8 cellular contexts compared by ENCODE assay signal in genomic region chr3:51974963-51975856, GRCh38. TPM values are rescaled to one million over a fixed set of nuclear protein-coding genes. Genes with fewer than 3 reads are reported as not detected.
DNase-seq lines count a peak whose midpoint lies in the region; ATAC-seq and TF ChIP-seq lines count a peak whose summit lies in the region.

Gene ABHD14A (plus strand): TSS chr3:51975064. CDS start chr3:51975136, 72 bp downstream.

- H2AK9ac ChIP-seq in IMR-90 (replicated peaks; ENCODE audit: low read depth, low read length, poor library complexity), result peak within 1 kb of the TSS; percentile 71

- peak within 1 kb of the TSS; percentile 90 to 98 for H4K8ac ChIP-seq in IMR-90 (ENCODE audit: low read depth in 2 of 2, low read length in 2 of 2)

- no peak for TF ChIP-seq CTCF in CD4-positive, alpha-beta T cell (IDR thresholded peaks at IDR 0.05)
- TF ChIP-seq CTCF in IMR-90 (conservative IDR thresholded peaks at IDR 0.05; ENCODE audit: low read depth, low read length) (no peak), SU-DHL-6 (IDR thresholded peaks at IDR 0.05; ENCODE audit: insufficient read depth, low read length, poor library complexity, severe bottlenecking) (no peak), adrenal gland (IDR thresholded peaks at IDR 0.05) (no peak), heart right ventricle (IDR thresholded peaks at IDR 0.05) (peak in 2 of 9 donors; percentile 7 to 8), vagina (IDR thresholded peaks at IDR 0.05) (no peak)

- dilution Hi-C loops in IMR-90 (cut with HindIII; ENCODE audit: low sequenced_read_pairs, unreplicated experiment), result no loop called here

- H3K9ac ChIP-seq in IMR-90 (ENCODE audit: low read depth, low read length), result peak within 1 kb of the TSS; percentile 61
- peak within 1 kb of the TSS; percentile 79 for H3K9ac ChIP-seq in SU-DHL-6 (ENCODE audit: low read length)

- H3K14ac ChIP-seq in IMR-90 (replicated peaks; ENCODE audit: low read depth, low read length), result peak within 1 kb of the TSS; percentile 92

- H3K9me3 Mint-ChIP-seq in CD4-positive, alpha-beta T cell, result no peaks in the 10 kb centered on the region

- peaks cover 12% of the 10 kb centered on the region for H3K9me1 ChIP-seq in IMR-90 (ENCODE audit: insufficient read depth, low read length)

- H3K23ac ChIP-seq in IMR-90 (ENCODE audit: low read depth, low read length), result peak within 1 kb of the TSS; percentile 97

- peak within 1 kb of the TSS; percentile 92 for H3K27ac Mint-ChIP-seq in CD4-positive, alpha-beta T cell

- H3K4ac ChIP-seq in IMR-90 (ENCODE audit: low read depth, low read length), result peak within 1 kb of the TSS; percentile 95

- peak within 1 kb of the TSS; percentile 68 for H2BK120ac ChIP-seq in IMR-90 (ENCODE audit: low read depth, low read length)

- peak within 1 kb of the TSS; percentile 68 for H3K4me3 ChIP-seq in IMR-90 (ENCODE audit: insufficient read depth, low read depth, low read length)
- H3K4me3 ChIP-seq in SU-DHL-6 (ENCODE audit: insufficient read depth, low read length, poor library complexity, severe bottlenecking), result peak within 1 kb of the TSS; percentile 71
- peak within 1 kb of the TSS in 3 of 4 donors; percentile 20 to 53 (median 49) for H3K4me3 ChIP-seq in adrenal gland
- H3K4me3 ChIP-seq in heart right ventricle, result peak within 1 kb of the TSS; percentile 46 to 87 (median 68)
- peak within 1 kb of the TSS; percentile 61 to 81 for H3K4me3 ChIP-seq in vagina

- peak within 1 kb of the TSS; percentile 70 for H2BK5ac ChIP-seq in IMR-90 (ENCODE audit: low read depth, low read length, poor library complexity, severe bottlenecking)

- H2AFZ ChIP-seq in IMR-90 (replicated peaks; ENCODE audit: low read length, poor library complexity) (peak within 1 kb of the TSS; percentile 97), SU-DHL-6 (ENCODE audit: low read depth, low read length, severe bottlenecking) (peak within 1 kb of the TSS; percentile 48)

- H3K36me3 ChIP-seq in IMR-90 (ENCODE audit: control insufficient read depth, insufficient read depth, low read length), result no peaks in the 10 kb centered on the region
- no peaks in the 10 kb centered on the region for H3K36me3 ChIP-seq in SU-DHL-6 (ENCODE audit: low read length)
- H3K36me3 ChIP-seq in adrenal gland (replicated peaks in 1 of 2), result no peaks in the 10 kb centered on the region
- H3K36me3 ChIP-seq in heart right ventricle, result peaks cover 0 to 8% (median 0%) of the 10 kb centered on the region in 9 donors
- no peaks in the 10 kb centered on the region for H3K36me3 ChIP-seq in vagina

- peaks cover 25% of the 10 kb centered on the region for H3F3A ChIP-seq in SU-DHL-6 (ENCODE audit: insufficient read depth)

- peak; percentile 67 for ATAC-seq in CD4-positive, alpha-beta T cell (ENCODE audit: poor library complexity)
- peak; percentile 50 for ATAC-seq in GM19455 (IDR thresholded peaks at IDR 0.05; ENCODE audit: unreplicated experiment)
- ATAC-seq in IMR-90 (ENCODE audit: low read depth), result peak; percentile 79
- peak; percentile 73 to 83 (median 78) for ATAC-seq in heart right ventricle

- H3K4me1 ChIP-seq in IMR-90 (ENCODE audit: control insufficient read depth, insufficient read depth, low read length), result peaks cover 13% of the 10 kb centered on the region
- peaks cover 24 to 50% of the 10 kb centered on the region in 2 donors for H3K4me1 ChIP-seq in adrenal gland (replicated peaks in 1 of 2)
- peaks cover 10 to 40% (median 31%) of the 10 kb centered on the region in 9 donors for H3K4me1 ChIP-seq in heart right ventricle
- H3K4me1 ChIP-seq in vagina, result peaks cover 30% of the 10 kb centered on the region

- peak within 1 kb of the TSS; percentile 95 for H2AK5ac ChIP-seq in IMR-90 (ENCODE audit: low read depth, low read length)

- no peaks in the 10 kb centered on the region for H3K27me3 ChIP-seq in CD4-positive, alpha-beta T cell (ENCODE audit: control insufficient read depth, insufficient read depth, low read length)
- H3K27me3 ChIP-seq in IMR-90 (ENCODE audit: control insufficient read depth, insufficient read depth, low read length) (no peaks in the 10 kb centered on the region), SU-DHL-6 (ENCODE audit: low read length) (no peaks in the 10 kb centered on the region), adrenal gland (no peaks in the 10 kb centered on the region), heart right ventricle (no peaks in the 10 kb centered on the region), vagina (no peaks in the 10 kb centered on the region)

- H3K4me3 Mint-ChIP-seq in CD4-positive, alpha-beta T cell, result peak within 1 kb of the TSS; percentile 97

- H3K27me3 Mint-ChIP-seq in CD4-positive, alpha-beta T cell, result no peaks in the 10 kb centered on the region

- H3K79me1 ChIP-seq in IMR-90 (ENCODE audit: low read depth in 1 of 2, low read length in 2 of 2), result peaks cover 10 to 33% of the 10 kb centered on the region in 2 experiments; a peak in 3 of 4 replicates

- peaks cover 44% of the 10 kb centered on the region for H3K4me1 Mint-ChIP-seq in CD4-positive, alpha-beta T cell (ENCODE audit: low read depth)

- H3K79me2 ChIP-seq in SU-DHL-6 (ENCODE audit: insufficient read depth, low read length), result peaks cover 5% of the 10 kb centered on the region; the same call in 1 of the 2 replicates

- H3K27ac ChIP-seq in CD4-positive, alpha-beta T cell (ENCODE audit: low read depth, low read length), result peak within 1 kb of the TSS; percentile 79
- H3K27ac ChIP-seq in IMR-90 (ENCODE audit: insufficient read depth, low read length) (peak within 1 kb of the TSS; percentile 43), SU-DHL-6 (ENCODE audit: low read depth, low read length) (peak within 1 kb of the TSS; percentile 70), adrenal gland (peak within 1 kb of the TSS; percentile 93 to 100 (median 99)), heart right ventricle (peak within 1 kb of the TSS; percentile 93 to 98 (median 96)), vagina (peak within 1 kb of the TSS; percentile 94)

- peak within 1 kb of the TSS; percentile 95 for H4K5ac ChIP-seq in IMR-90 (ENCODE audit: low read depth, low read length)

- no TSS peak for BruUV-seq in IMR-90 (replicated peaks; lab: Mats Ljungman, UMichigan)

- peak within 1 kb of the TSS; percentile 68; the same call in 1 of the 2 replicates for H3K56ac ChIP-seq in IMR-90 (ENCODE audit: extremely low read depth, insufficient read depth, low read length)

- CTCF ChIA-PET in CD4-positive, alpha-beta T cell (lab: Charles Lee), result interaction anchor here (2.1 to 4.7 kb wide), 5 partner anchors 8 to 30 kb away, joined by 8 to 46 read pairs (median 14); partner anchors contain the start of genes ACY1 and RPL29
- CTCF ChIA-PET in IMR-90 (lab: Yijun Ruan, JAX), result interaction anchor here (1.0 kb wide), 1 partner anchor 18 kb away, joined by 4 read pairs; no protein-coding TSS in a partner anchor

- no peaks in the 10 kb centered on the region for H3K9me3 ChIP-seq in CD4-positive, alpha-beta T cell (ENCODE audit: control insufficient read depth, low read length)
- H3K9me3 ChIP-seq in IMR-90 (ENCODE audit: control insufficient read depth, insufficient read depth, low read length) (no peaks in the 10 kb centered on the region), SU-DHL-6 (ENCODE audit: insufficient read depth, low read length) (no peaks in the 10 kb centered on the region), adrenal gland (replicated peaks in 1 of 3) (no peaks in the 10 kb centered on the region), heart right ventricle (no peaks in the 10 kb centered on the region), vagina (no peaks in the 10 kb centered on the region)

- DNase-seq in CD4-positive, alpha-beta T cell, result peak; percentile 48 to 75 (median 62)
- DNase-seq in IMR-90, result peak; percentile 55
- peak; percentile 68 to 79 (median 77) for DNase-seq in adrenal gland
- DNase-seq in heart right ventricle, result peak; percentile 56 to 81
- DNase-seq in posterior cingulate gyrus, result peak; percentile 62 to 97 (median 73)
- no peak for DNase-seq in vagina (ENCODE audit: extremely low spot score in 2 of 2)

- H4K91ac ChIP-seq in IMR-90 (ENCODE audit: insufficient read depth, low read depth, low read length), result peak within 1 kb of the TSS; percentile 91

- no peak for TF ChIP-seq RAD21 in IMR-90 (IDR thresholded peaks at IDR 0.05; ENCODE audit: low read length)

- WGBS in IMR-90 (ENCODE audit: extremely low coverage in 2 of 2, insufficient read length in 1 of 2), 2 experiments, result 0% methylated on average over 51 of the region's 63 CpGs; no CpG with 5 or more reads in 1 of the 2 experiments
- WGBS in adrenal gland, 4 donors, result 0 to 1% (median 0%) methylated on average over 25 to 63 of the region's 63 CpGs
- WGBS in heart right ventricle, 2 donors, result 0 to 1% methylated on average over 63 of the region's 63 CpGs

- POLR2A ChIA-PET in CD4-positive, alpha-beta T cell (lab: Charles Lee), result interaction anchor here (0.7 to 2.9 kb wide), 6 partner anchors 7 to 82 kb away, joined by 3 to 33 read pairs (median 8); partner anchors contain the start of genes ACY1, PARP3, RPL29 and RRP9
- POLR2A ChIA-PET in IMR-90 (lab: Charles Lee; ENCODE audit: unreplicated experiment), result no interaction called here

- in situ Hi-C loops in IMR-90 (cut with MboI; ENCODE audit: low sequenced_read_pairs), result loop anchor here (25.0 kb wide), 1 partner anchor 1638 kb away; the partner anchor contains the start of genes RASSF1, TUSC2 and ZMYND10

- H3K4me2 ChIP-seq in IMR-90 (ENCODE audit: low read depth, low read length) (peak within 1 kb of the TSS; percentile 93), SU-DHL-6 (ENCODE audit: low read depth, low read length, poor library complexity, severe bottlenecking) (peak within 1 kb of the TSS; percentile 72)

- intact Hi-C loops in CD4-positive, alpha-beta T cell (cut with DNase I, micrococcal nuclease), result loop anchor here (1.0 kb wide), 2 partner anchors 20 to 33 kb away; partner anchors contain the start of genes PARP3 (in 2 of the 2) and RPL29 (in 1 of the 2)
- intact Hi-C loops in IMR-90 (cut with micrococcal nuclease) (loop anchor here (1.0 kb wide), 1 partner anchor 33 kb away; the partner anchor contains the start of gene PARP3), adrenal gland (cut with DNase I) (no loop called here), heart right ventricle (cut with DNase I) (loop anchor here in 8 of 10 donors (1.0 to 2.0 kb wide), 2 partner anchors 32 to 33 kb away; partner anchors contain the start of gene PARP3 (in 8 of the 8)), posterior cingulate gyrus (cut with DNase I) (loop anchor here (1.0 kb wide), 1 partner anchor 33 kb away; the partner anchor contains the start of gene PARP3), vagina (cut with DNase I) (loop anchor here (2.0 kb wide), 1 partner anchor 34 kb away; the partner anchor contains the start of gene RRP9)

- peak within 1 kb of the TSS; percentile 84 for H2BK15ac ChIP-seq in IMR-90 (ENCODE audit: low read depth, low read length)

- H4K20me1 ChIP-seq in IMR-90 (ENCODE audit: insufficient read depth, low read length) (peaks cover 4% of the 10 kb centered on the region; the same call in 1 of the 2 replicates), SU-DHL-6 (ENCODE audit: low read depth, low read length) (no peaks in the 10 kb centered on the region)

- no peaks in the 10 kb centered on the region for H3K9me2 ChIP-seq in SU-DHL-6 (replicated peaks; ENCODE audit: insufficient read depth, low read length)

- H3K36me3 Mint-ChIP-seq in CD4-positive, alpha-beta T cell (ENCODE audit: low read depth), result peaks cover 15% of the 10 kb centered on the region

- no peak for TF ChIP-seq POLR2A in IMR-90 (IDR thresholded peaks at IDR 0.05; ENCODE audit: low read depth, low read length)
- TF ChIP-seq POLR2A in adrenal gland (IDR thresholded peaks at IDR 0.05), result peak; percentile 58 to 80
- peak in 1 of 2 donors; percentile 42 for TF ChIP-seq POLR2A in vagina (IDR thresholded peaks at IDR 0.05)

- peak within 1 kb of the TSS; percentile 72; the same call in 1 of the 2 replicates for H2BK20ac ChIP-seq in IMR-90 (ENCODE audit: low read depth, low read length)

- H3K18ac ChIP-seq in IMR-90 (ENCODE audit: low read depth, low read length), result peak within 1 kb of the TSS; percentile 50

RNA-seq across cellular contexts. Expression of gene ABHD14A, which starts in this region (rescaled TPM):
- 10 to 100 TPM in 1 of 2 experiments, 1 to 10 TPM in 1; 9.5 to 10.6 TPM for total RNA-seq in CD4-positive, alpha-beta T cell
- 3.1 and 3.4 TPM in 2 replicates for total RNA-seq in IMR-90 (2012; rRNA removed)
- 10.0 and 12.2 TPM in 2 replicates for polyA plus RNA-seq in IMR-90 (2012; rRNA removed)
- polyA plus RNA-seq in IMR-90 (2012; cell fraction: cytosol; rRNA removed), result 12.0 and 24.8 TPM in 2 replicates
- 3.6 and 5.7 TPM in 2 replicates for polyA plus RNA-seq in IMR-90 (2012; cell fraction: nucleus; rRNA removed; ENCODE audit: low replicate concordance)
- total RNA-seq in adrenal gland, result 100 to 1,000 TPM in 3 of 8 donors, 10 to 100 TPM in 5; 49.4 to 162 (median 77.1) TPM
- polyA plus RNA-seq in adrenal gland, result 100 to 1,000 TPM in 2 of 3 donors, 10 to 100 TPM in 1; 30.2 to 140 (median 112) TPM
- 10 to 100 TPM; 19.3 to 38.6 (median 23.6) TPM for total RNA-seq in heart right ventricle
- polyA plus RNA-seq in heart right ventricle, result 10 to 100 TPM; 26.3 to 80.1 TPM
- total RNA-seq in vagina, result 31.9 TPM

Comparison
In these comparisons a context has a peak if more than half of its experiments do, and no peak if none do; other contexts are left out.
1. DNase-seq: peak in CD4-positive, alpha-beta T cell (10 of 10), IMR-90 (single experiment), adrenal gland (7 of 7), heart right ventricle (2 of 2) and posterior cingulate gyrus (10 of 10); none in vagina (0 of 2).
2. H3K27ac ChIP-seq: peak in every context shown above with its lines; median percentile 99 in adrenal gland; 96 in heart right ventricle; 94 in vagina; 79 in CD4-positive, alpha-beta T cell; 70 in SU-DHL-6; 43 in IMR-90.
3. intact Hi-C loops: an anchor here in CD4-positive, alpha-beta T cell (1.0 kb wide), IMR-90 (1.0 kb wide), heart right ventricle (1.0 to 2.0 kb wide), posterior cingulate gyrus (1.0 kb wide) and vagina (2.0 kb wide); none called in adrenal gland.
4. Peak in every context shown above with its lines, with median percentiles within 50 percentile points of each other: ATAC-seq and H3K4me3 ChIP-seq.